22 cellular contexts compared by ENCODE assay signal in the genomic region with DNA sequence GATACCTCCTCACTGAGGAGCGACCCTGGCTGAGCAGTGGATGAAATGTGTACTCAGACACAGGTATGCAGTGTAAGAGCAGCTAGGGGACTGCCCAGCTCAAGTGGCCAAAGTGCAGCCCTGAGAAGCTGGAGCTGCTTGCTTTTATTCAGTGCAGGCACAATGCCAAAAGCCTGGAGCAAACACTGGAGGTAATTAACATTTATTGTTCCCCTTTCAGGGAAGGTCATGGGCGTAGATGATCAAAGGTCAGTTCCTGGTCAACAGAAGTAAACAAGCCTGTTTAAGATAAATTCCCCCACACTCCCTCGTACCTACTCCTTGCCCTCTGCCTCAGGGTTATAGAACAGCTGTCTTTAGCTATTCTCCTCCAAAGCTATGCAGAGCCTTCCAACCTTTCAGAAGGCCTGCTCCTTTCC. TPM values are rescaled to one million over a fixed set of nuclear protein-coding genes. Genes with fewer than 3 reads are reported as not detected.
A peak's percentile ranks its signal among the peaks of the same experiment; 100 is the strongest.
DNase-seq lines count a peak whose midpoint lies in the region; ATAC-seq and TF ChIP-seq lines count a peak whose summit lies in the region.
"Had no signal": no experiment of that assay in that cellular context is flagged by ENCODE, and none has a peak within 500 bp of the region (broad histone marks: within the 10 kb centered on the region; RNA-seq: fewer than 3 reads in every experiment).

No MANE protein-coding gene starts in this region.

- H3K4me1 Mint-ChIP-seq in HFFc6 (ENCODE audit: low read depth) = no peaks in the 10 kb centered on the region; the same call in 1 of the 2 replicates
- H3K4me1 Mint-ChIP-seq in stimulated activated memory B cell treated with anti-CD40 and anti-IgM and Interleukin-4, amounts not matched to agents 10 μg/mL and 1 μg/mL and 100 μg/mL, for 72 hours = no peaks in the 10 kb centered on the region
- H3K4me1 Mint-ChIP-seq: stimulated activated naive B cell treated with anti-CD40 and anti-IgM and Interleukin-4, amounts not matched to agents 10 μg/mL and 1 μg/mL and 100 μg/mL, for 72 hours had no signal

- H3K27me3 Mint-ChIP-seq in HFFc6 (ENCODE audit: insufficient read depth) = peaks cover 44% of the 10 kb centered on the region
- peaks cover 1% of the 10 kb centered on the region for H3K27me3 Mint-ChIP-seq in stimulated activated memory B cell treated with anti-CD40 and anti-IgM and Interleukin-4, amounts not matched to agents 10 μg/mL and 1 μg/mL and 100 μg/mL, for 72 hours

- H3K4me3 Mint-ChIP-seq in HFFc6 = no peak overlapping the region
- no peak overlapping the region for H3K4me3 Mint-ChIP-seq in stimulated activated memory B cell treated with anti-CD40 and anti-IgM and Interleukin-4, amounts not matched to agents 10 μg/mL and 1 μg/mL and 100 μg/mL, for 72 hours
- H3K4me3 Mint-ChIP-seq: stimulated activated naive B cell treated with anti-CD40 and anti-IgM and Interleukin-4, amounts not matched to agents 10 μg/mL and 1 μg/mL and 100 μg/mL, for 72 hours; T-helper 2 cell treated with Interferon-gamma antibody and Interleukin-4, amounts not matched to agents 5 μg/mL and 100 μg/mL, for 36 hours had no signal

- no peaks in the 10 kb centered on the region for H3K36me3 Mint-ChIP-seq in HFFc6 (ENCODE audit: low read depth)
- H3K36me3 Mint-ChIP-seq in stimulated activated memory B cell treated with anti-CD40 and anti-IgM and Interleukin-4, amounts not matched to agents 10 μg/mL and 1 μg/mL and 100 μg/mL, for 72 hours = no peaks in the 10 kb centered on the region
- H3K36me3 Mint-ChIP-seq: stimulated activated naive B cell treated with anti-CD40 and anti-IgM and Interleukin-4, amounts not matched to agents 10 μg/mL and 1 μg/mL and 100 μg/mL, for 72 hours had no signal

- no peaks in the 10 kb centered on the region for H3K9me3 Mint-ChIP-seq in HFFc6
- no peaks in the 10 kb centered on the region for H3K9me3 Mint-ChIP-seq in stimulated activated memory B cell treated with anti-CD40 and anti-IgM and Interleukin-4, amounts not matched to agents 10 μg/mL and 1 μg/mL and 100 μg/mL, for 72 hours
- H3K9me3 Mint-ChIP-seq: stimulated activated naive B cell treated with anti-CD40 and anti-IgM and Interleukin-4, amounts not matched to agents 10 μg/mL and 1 μg/mL and 100 μg/mL, for 72 hours; T-helper 2 cell treated with Interferon-gamma antibody and Interleukin-4, amounts not matched to agents 5 μg/mL and 100 μg/mL, for 36 hours had no signal

- no peak for TF ChIP-seq CTCF in fibroblast of villous mesenchyme (IDR thresholded peaks at IDR 0.05; ENCODE audit: insufficient read depth, low read depth, low read length)
- no peak for TF ChIP-seq CTCF in HFFc6 (IDR thresholded peaks at IDR 0.05)

- intact Hi-C loops in sciatic nerve (cut with DNase I) = no loop called here

- ATAC-seq in sciatic nerve = no peak
- no peak for ATAC-seq in stimulated activated memory B cell treated with anti-CD40 and anti-IgM and Interleukin-4, amounts not matched to agents 10 μg/mL and 1 μg/mL and 100 μg/mL, for 72 hours
- ATAC-seq: stimulated activated naive B cell treated with anti-CD40 and anti-IgM and Interleukin-4, amounts not matched to agents 10 μg/mL and 1 μg/mL and 100 μg/mL, for 72 hours had no signal

- DNase-seq in NCI-H748 (lab: John Stamatoyannopoulos, UW; ENCODE audit: unreplicated experiment) (peak; percentile 34), NCI-H748 treated with DMSO at 0.1 percent for 48 hours (lab: John Stamatoyannopoulos, UW) (no peak), LoVo (ENCODE audit: low spot score) (peak; percentile 91), fibroblast of villous mesenchyme (ENCODE audit: low read depth) (peak; percentile 5), sciatic nerve (ENCODE audit: low spot score) (peak; percentile 50), HFFc6 (no peak)
- DNase-seq in effector CD8-positive, alpha-beta T cell (lab: John Stamatoyannopoulos, UW) = no peak
- DNase-seq: activated gamma-delta T cell; anterior cingulate cortex; DMS153; foreskin fibroblast; MM.1S; NCI-H1930; retina; stimulated activated naive B cell treated with anti-CD40 and anti-IgM and Interleukin-4, amounts not matched to agents 10 μg/mL and 1 μg/mL and 100 μg/mL, for 72 hours had no signal

- H3K27ac Mint-ChIP-seq in HFFc6 = no peak overlapping the region
- H3K27ac Mint-ChIP-seq in stimulated activated memory B cell treated with anti-CD40 and anti-IgM and Interleukin-4, amounts not matched to agents 10 μg/mL and 1 μg/mL and 100 μg/mL, for 72 hours = no peak overlapping the region
- H3K27ac Mint-ChIP-seq: stimulated activated naive B cell treated with anti-CD40 and anti-IgM and Interleukin-4, amounts not matched to agents 10 μg/mL and 1 μg/mL and 100 μg/mL, for 72 hours; T-helper 2 cell treated with Interferon-gamma antibody and Interleukin-4, amounts not matched to agents 5 μg/mL and 100 μg/mL, for 36 hours had no signal

- no peak overlapping the region for H3K4me3 ChIP-seq in fibroblast of villous mesenchyme (ENCODE audit: low read depth, low read length)
- H3K4me3 ChIP-seq: BLaER1 treated with 17β-estradiol and CSF1 and Interleukin-3, amounts not matched to agents 10 nM and 100 nM; tibial artery had no signal

RNA-seq across cellular contexts. Expression of gene PLA2G4F, which starts 17.5 kb away (rescaled TPM):
- total RNA-seq in fibroblast of villous mesenchyme = not detected in 2 replicates
- total RNA-seq in sciatic nerve = not detected
- total RNA-seq in HFFc6 (2021; fragmentation: NEBNext Ultra II Directional; extraction: Animal tissue kit (Norgen Biotek cat#: 25700)) = not detected
- total RNA-seq: mononuclear cell, NCI-H460, SK-MEL-5 had no signal

RNA-seq across cellular contexts. Expression of gene PLA2G4D, which starts 44.6 kb away (rescaled TPM):
- not detected in 2 replicates for total RNA-seq in fibroblast of villous mesenchyme
- total RNA-seq in sciatic nerve = not detected
- total RNA-seq in HFFc6 (2021; fragmentation: NEBNext Ultra II Directional; extraction: Animal tissue kit (Norgen Biotek cat#: 25700)) = not detected
- total RNA-seq: mononuclear cell, NCI-H460, SK-MEL-5 had no signal

Comparison
In these comparisons a context has a peak if more than half of its experiments do, and no peak if none do; other contexts are left out.
1. DNase-seq: peak in NCI-H748 (single experiment), LoVo (single experiment), fibroblast of villous mesenchyme (single experiment) and sciatic nerve (single experiment); none in NCI-H748 treated with DMSO at 0.1 percent for 48 hours (single experiment), effector CD8-positive, alpha-beta T cell (single experiment) and HFFc6 (single experiment).